1 cellular context compared by ENCODE assay signal in genomic region chr17:45149669-45150603, GRCh38.
TF ChIP-seq lines count a peak whose summit lies in the region.

No MANE protein-coding gene starts in this region.

TF ChIP-seq in HepG2, 621 proteins besides CTCF, POLR2A, EP300 and RAD21 (continued from another document and continues in another):
- TF ChIP-seq ZC3H13 (CRISPR knock-in tag; IDR thresholded peaks at IDR 0.05) (peak; percentile 93), ZKSCAN8 (CRISPR knock-in tag; IDR thresholded peaks at IDR 0.05; ENCODE audit: borderline replicate concordance) (no peak), MYC (CRISPR knock-in tag; IDR thresholded peaks at IDR 0.05; ENCODE audit: borderline replicate concordance) (peak; percentile 41; the same call in 1 of the 2 replicates), GLMP (CRISPR knock-in tag; IDR thresholded peaks at IDR 0.05; ENCODE audit: borderline replicate concordance) (no peak), MLLT10 (CRISPR knock-in tag; IDR thresholded peaks at IDR 0.05) (no peak), HMGXB4 (CRISPR knock-in tag; IDR thresholded peaks at IDR 0.05; ENCODE audit: borderline replicate concordance in 1 of 2, low read depth in 1 of 2) (peak; percentile 7 to 25; a peak in 2 of 4 replicates), HIC2 (CRISPR knock-in tag; IDR thresholded peaks at IDR 0.05; ENCODE audit: low read depth) (no peak), SIX1 (CRISPR knock-in tag; IDR thresholded peaks at IDR 0.05; ENCODE audit: borderline replicate concordance) (no peak), PHF5A (CRISPR knock-in tag; IDR thresholded peaks at IDR 0.05; ENCODE audit: low read depth, unreplicated experiment) (no peak), ZNF790 (CRISPR knock-in tag; IDR thresholded peaks at IDR 0.05; ENCODE audit: borderline replicate concordance) (peak; percentile 68; the same call in 1 of the 2 replicates), PCBP2 (optimal IDR thresholded peaks at IDR 0.05; ENCODE audit: low read depth, low read length, poor library complexity, severe bottlenecking) (no peak), ZSCAN30 (CRISPR knock-in tag; IDR thresholded peaks at IDR 0.05) (no peak), ZNF101 (CRISPR knock-in tag; IDR thresholded peaks at IDR 0.05; ENCODE audit: borderline replicate concordance, low read depth) (no peak), HNRNPL (IDR thresholded peaks at IDR 0.05; ENCODE audit: low read depth, low read length) (no peak), IRX3 (CRISPR knock-in tag; IDR thresholded peaks at IDR 0.05; ENCODE audit: borderline replicate concordance, low read depth) (no peak), E2F5 (CRISPR knock-in tag; conservative IDR thresholded peaks at IDR 0.05) (no peak), SAFB2 (CRISPR knock-in tag; IDR thresholded peaks at IDR 0.05; ENCODE audit: borderline replicate concordance, low read depth) (0 out of 2 replicates have a peak, but pooled peaks have one; percentile 46), ZNF562 (CRISPR knock-in tag; IDR thresholded peaks at IDR 0.05; ENCODE audit: borderline replicate concordance) (no peak), ATF2 (CRISPR knock-in tag; IDR thresholded peaks at IDR 0.05) (0 out of 2 replicates have a peak, but pooled peaks have one; percentile 39), TFE3 (CRISPR knock-in tag; IDR thresholded peaks at IDR 0.05) (no peak), NFE2 (CRISPR knock-in tag; IDR thresholded peaks at IDR 0.05) (no peak), PRPF4 (IDR thresholded peaks at IDR 0.05; ENCODE audit: low read depth, low read length, poor library complexity, severe bottlenecking) (no peak), MYPOP (CRISPR knock-in tag; IDR thresholded peaks at IDR 0.05) (0 out of 2 replicates have a peak, but pooled peaks have one; percentile 29), SP5 (CRISPR knock-in tag; IDR thresholded peaks at IDR 0.05; ENCODE audit: borderline replicate concordance, low read depth) (no peak), ZNF256 (CRISPR knock-in tag; conservative IDR thresholded peaks at IDR 0.05) (no peak), MBD4 (IDR thresholded peaks at IDR 0.05; ENCODE audit: borderline replicate concordance, low read length) (no peak), SALL1 (CRISPR knock-in tag; IDR thresholded peaks at IDR 0.05) (peak; percentile 27; the same call in 1 of the 2 replicates), ZNF567 (CRISPR knock-in tag; IDR thresholded peaks at IDR 0.05; ENCODE audit: borderline replicate concordance) (no peak), ZNF761 (CRISPR knock-in tag; conservative IDR thresholded peaks at IDR 0.05) (no peak; the same call in 1 of the 2 replicates), DDIT3 (CRISPR knock-in tag; IDR thresholded peaks at IDR 0.05) (no peak), ZBTB21 (CRISPR knock-in tag; IDR thresholded peaks at IDR 0.05) (no peak), KLF16 (CRISPR knock-in tag; IDR thresholded peaks at IDR 0.05) (0 out of 4 replicates have a peak, but pooled peaks of 1 of the 2 experiments have one; percentile 15), ZNF260 (CRISPR knock-in tag; IDR thresholded peaks at IDR 0.05; ENCODE audit: borderline replicate concordance, low read depth) (no peak), GTF3A (CRISPR knock-in tag; conservative IDR thresholded peaks at IDR 0.05) (0 out of 2 replicates have a peak, but pooled peaks have one; percentile 14), CREBL2 (CRISPR knock-in tag; IDR thresholded peaks at IDR 0.05; ENCODE audit: borderline replicate concordance) (0 out of 2 replicates have a peak, but pooled peaks have one; percentile 21), MXD4 (CRISPR knock-in tag; IDR thresholded peaks at IDR 0.05) (peak; percentile 20), SUZ12 (IDR thresholded peaks at IDR 0.05; ENCODE audit: low read depth, low read length) (no peak), ZNF503 (CRISPR knock-in tag; IDR thresholded peaks at IDR 0.05) (no peak), ERF (CRISPR knock-in tag; IDR thresholded peaks at IDR 0.05) (no peak), ZNF326 (CRISPR knock-in tag; IDR thresholded peaks at IDR 0.05; ENCODE audit: borderline replicate concordance) (no peak), ZNF143 (CRISPR knock-in tag; IDR thresholded peaks at IDR 0.05) (peak; percentile 35; the same call in 1 of the 2 replicates), MAZ (IDR thresholded peaks at IDR 0.05; ENCODE audit: borderline replicate concordance, low read depth, low read length) (no peak), MAZ (CRISPR knock-in tag; IDR thresholded peaks at IDR 0.05; ENCODE audit: low read depth) (no peak), ESRRA (CRISPR knock-in tag; IDR thresholded peaks at IDR 0.05; ENCODE audit: low read depth) (no peak; the same call in 1 of the 2 replicates), ZBTB38 (CRISPR knock-in tag; IDR thresholded peaks at IDR 0.05) (peak; percentile 46; the same call in 1 of the 2 replicates), HNF1B (CRISPR knock-in tag; IDR thresholded peaks at IDR 0.05) (no peak; the same call in 1 of the 2 replicates), AGO2 (optimal IDR thresholded peaks at IDR 0.05; ENCODE audit: low read depth, low read length) (peak; percentile 89), ZFAT (CRISPR knock-in tag; conservative IDR thresholded peaks at IDR 0.05) (no peak), ZNF569 (CRISPR knock-in tag; IDR thresholded peaks at IDR 0.05; ENCODE audit: borderline replicate concordance) (no peak), ZNF572 (CRISPR knock-in tag; IDR thresholded peaks at IDR 0.05) (no peak), ZFP36L1 (CRISPR knock-in tag; IDR thresholded peaks at IDR 0.05) (no peak), TGIF2 (CRISPR knock-in tag; IDR thresholded peaks at IDR 0.05) (no peak)
